Comparison of ENCODE assay signal across 8 cellular contexts in genomic region chr17:64496786-64497564, GRCh38. TPM values are rescaled to one million over a fixed set of nuclear protein-coding genes. Genes with fewer than 3 reads are reported as not detected.
A peak's percentile ranks its signal among the peaks of the same experiment; 100 is the strongest.
DNase-seq lines count a peak whose midpoint lies in the region; ATAC-seq and TF ChIP-seq lines count a peak whose summit lies in the region.

POLG2 (minus strand) TSS chr17:64497054; CDS start chr17:64496968, 86 bp downstream.

- H3K9me3 ChIP-seq in gastroesophageal sphincter: no peaks in the 10 kb centered on the region
- H3K9me3 ChIP-seq in suprapubic skin: no peaks in the 10 kb centered on the region

- POLR2A ChIA-PET in GM10248 (lab: Yijun Ruan, JAX): interaction anchor here (0.6 to 5.2 kb wide), 6 partner anchors 9 to 235 kb away, joined by 3 to 89 read pairs (median 4); partner anchors contain the start of genes CEP95 and DDX5

- H3K36me3 ChIP-seq in gastroesophageal sphincter (peaks cover 18 to 59% of the 10 kb centered on the region in 2 donors), suprapubic skin (peaks cover 42% of the 10 kb centered on the region)

- TF ChIP-seq EP300 in gastroesophageal sphincter (IDR thresholded peaks at IDR 0.05): no peak
- no peak for TF ChIP-seq EP300 in suprapubic skin (IDR thresholded peaks at IDR 0.05)

- peak within 1 kb of the TSS; percentile 97 for H3K27ac Mint-ChIP-seq in activated naive CD4-positive, alpha-beta T cell treated with anti-CD3 and anti-CD28 coated beads for 36 hours

- H3K36me3 Mint-ChIP-seq in activated naive CD4-positive, alpha-beta T cell treated with anti-CD3 and anti-CD28 coated beads for 36 hours (ENCODE audit: low read depth): peaks cover 51% of the 10 kb centered on the region

- peak; percentile 96 for TF ChIP-seq POLR2A in NB4 (IDR thresholded peaks at IDR 0.05; ENCODE audit: extremely low read depth, insufficient read length)
- peak; percentile 51 to 60 for TF ChIP-seq POLR2A in gastroesophageal sphincter (IDR thresholded peaks at IDR 0.05)
- TF ChIP-seq POLR2A in suprapubic skin (IDR thresholded peaks at IDR 0.05): peak in 1 of 2 donors; percentile 12

- peak; percentile 67 for TF ChIP-seq CTCF in GM10248 (IDR thresholded peaks at IDR 0.05; ENCODE audit: control extremely low read depth, extremely low read depth, low read depth, missing control alignments)
- peak; percentile 51 for TF ChIP-seq CTCF in NB4 (IDR thresholded peaks at IDR 0.05; ENCODE audit: low read depth, low read length)
- peak in 3 of 4 experiments; percentile 45 to 56 (median 50) for TF ChIP-seq CTCF in gastroesophageal sphincter (IDR thresholded peaks at IDR 0.05)
- TF ChIP-seq CTCF in suprapubic skin (IDR thresholded peaks at IDR 0.05): peak in 1 of 2 donors; percentile 30

- CTCF ChIA-PET in GM10248 (lab: Yijun Ruan, JAX): interaction anchor here (1.0 to 5.9 kb wide), 10 partner anchors 8 to 152 kb away, joined by 3 to 33 read pairs (median 4); partner anchors contain the start of genes CEP95 and DDX5
- CTCF ChIA-PET in activated naive CD4-positive, alpha-beta T cell treated with anti-CD3 and anti-CD28 coated beads for 36 hours (lab: Charles Lee): interaction anchor here (0.6 to 2.7 kb wide), 8 partner anchors 8 to 153 kb away, joined by 3 to 29 read pairs (median 4); partner anchors contain the start of genes CEP95 and DDX5

- no peaks in the 10 kb centered on the region for H3K27me3 Mint-ChIP-seq in activated naive CD4-positive, alpha-beta T cell treated with anti-CD3 and anti-CD28 coated beads for 36 hours (ENCODE audit: low read depth)

- H3K4me1 ChIP-seq in gastroesophageal sphincter (peaks cover 4 to 86% (median 14%) of the 10 kb centered on the region in 3 donors), suprapubic skin (peaks cover 73% of the 10 kb centered on the region)

- H3K4me3 Mint-ChIP-seq in activated naive CD4-positive, alpha-beta T cell treated with anti-CD3 and anti-CD28 coated beads for 36 hours: peak within 1 kb of the TSS; percentile 100

- ATAC-seq in HG02571 (IDR thresholded peaks at IDR 0.05; ENCODE audit: unreplicated experiment) (peak; percentile 86), gastroesophageal sphincter (peak; percentile 93)

- peaks cover 74% of the 10 kb centered on the region for H3K4me1 Mint-ChIP-seq in activated naive CD4-positive, alpha-beta T cell treated with anti-CD3 and anti-CD28 coated beads for 36 hours (ENCODE audit: low read depth)

- intact Hi-C loops in activated naive CD4-positive, alpha-beta T cell treated with anti-CD3 and anti-CD28 coated beads for 36 hours (cut with micrococcal nuclease): loop anchor here (1.0 to 5.0 kb wide), 5 partner anchors 9 to 476 kb away; partner anchors contain the start of genes CEP95, DDX5 and ICAM2

- WGBS in gastroesophageal sphincter (ENCODE audit: low coverage in 1 of 2), 2 donors: 1 to 9% methylated on average over 7 to 14 of the region's 50 CpGs
- under 1% methylated on average over 48 of the region's 50 CpGs for WGBS in suprapubic skin

- DNase-seq in GM10248 (ENCODE audit: extremely low spot score): peak; percentile 93
- DNase-seq in NB4 (ENCODE audit: low read depth): peak; percentile 96
- peak; percentile 94 for DNase-seq in SK-N-DZ (ENCODE audit: low spot score)
- DNase-seq in activated naive CD4-positive, alpha-beta T cell treated with anti-CD3 and anti-CD28 coated beads for 36 hours: peak; percentile 96
- DNase-seq in nucleus accumbens (lab: John Stamatoyannopoulos, UW): peak in 55 of 56 donors; percentile 43 to 94 (median 83)
- peak; percentile 96 to 97 for DNase-seq in suprapubic skin (ENCODE audit: low spot score in 2 of 2)

- H3K27ac ChIP-seq in gastroesophageal sphincter (peak within 1 kb of the TSS; percentile 41 to 84 (median 82)), suprapubic skin (peak within 1 kb of the TSS; percentile 71)

- no peaks in the 10 kb centered on the region for H3K27me3 ChIP-seq in gastroesophageal sphincter
- no peaks in the 10 kb centered on the region for H3K27me3 ChIP-seq in suprapubic skin

- H3K4me3 ChIP-seq in NB4 (ENCODE audit: low read depth, low read length): peak within 1 kb of the TSS; percentile 70
- H3K4me3 ChIP-seq in gastroesophageal sphincter: peak within 1 kb of the TSS; percentile 70 to 74
- H3K4me3 ChIP-seq in suprapubic skin: peak within 1 kb of the TSS; percentile 80

- no peaks in the 10 kb centered on the region for H3K9me3 Mint-ChIP-seq in activated naive CD4-positive, alpha-beta T cell treated with anti-CD3 and anti-CD28 coated beads for 36 hours

RNA-seq across cellular contexts. Expression of gene POLG2, which starts in this region (rescaled TPM):
- polyA plus RNA-seq in SK-N-DZ (2014; cell fraction: cytosol; rRNA removed): 28.1 and 35.9 TPM in 2 replicates
- polyA plus RNA-seq in SK-N-DZ (2014; cell fraction: nucleus; rRNA removed): 70.8 and 89.2 TPM in 2 replicates
- 10 to 100 TPM; 23.4 to 26.9 TPM for total RNA-seq in activated naive CD4-positive, alpha-beta T cell treated with anti-CD3 and anti-CD28 coated beads for 36 hours
- total RNA-seq in gastroesophageal sphincter: 10 to 100 TPM in 1 of 4 donors, 1 to 10 TPM in 3; 1.4 to 12.6 (median 6.6) TPM
- 10 to 100 TPM in 1 of 4 donors, 1 to 10 TPM in 3; 2.7 to 23.2 (median 5.0) TPM for total RNA-seq in suprapubic skin

Comparison
In these comparisons a context has a peak if more than half of its experiments do, and no peak if none do; other contexts are left out.
1. Peak in every context shown above with its lines: DNase-seq, ATAC-seq, H3K4me3 ChIP-seq and H3K27ac ChIP-seq.